Comparison of ENCODE assay signal across 2 cellular contexts in the genomic region with DNA sequence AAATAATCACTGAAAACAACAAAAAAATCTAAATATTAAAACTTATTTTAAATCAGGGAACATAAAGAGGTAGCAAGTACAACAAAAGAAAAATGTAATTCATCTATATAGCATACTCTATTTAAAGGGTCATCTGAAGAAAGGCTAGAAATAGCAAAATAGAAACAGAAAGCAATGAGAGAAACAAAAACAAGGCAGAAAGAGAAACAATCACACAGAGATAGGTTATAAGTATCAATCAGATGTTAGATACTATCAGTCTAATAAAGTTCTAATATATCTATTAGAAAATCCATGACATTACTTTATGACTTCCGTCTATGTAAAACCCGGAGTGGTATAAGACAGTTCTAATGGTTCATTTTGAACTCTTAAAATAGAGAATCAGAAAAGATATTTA.
TF ChIP-seq lines count a peak whose summit lies in the region.

No MANE protein-coding gene starts in this region.

TF ChIP-seq in SK-N-SH, 30 proteins besides CTCF, POLR2A, EP300 and RAD21 (continued from another document):
- TF ChIP-seq ZBTB33 (IDR thresholded peaks at IDR 0.05; ENCODE audit: borderline replicate concordance, low read depth) (no peak), MAX (IDR thresholded peaks at IDR 0.05; ENCODE audit: low read depth) (no peak), TEAD4 (IDR thresholded peaks at IDR 0.05; ENCODE audit: borderline replicate concordance, insufficient read depth) (no peak), NRF1 (IDR thresholded peaks at IDR 0.05; ENCODE audit: low read depth, low read length) (no peak), GATA2 (CRISPR knock-in tag; IDR thresholded peaks at IDR 0.05) (no peak)
- TF ChIP-seq, protein P1, sequence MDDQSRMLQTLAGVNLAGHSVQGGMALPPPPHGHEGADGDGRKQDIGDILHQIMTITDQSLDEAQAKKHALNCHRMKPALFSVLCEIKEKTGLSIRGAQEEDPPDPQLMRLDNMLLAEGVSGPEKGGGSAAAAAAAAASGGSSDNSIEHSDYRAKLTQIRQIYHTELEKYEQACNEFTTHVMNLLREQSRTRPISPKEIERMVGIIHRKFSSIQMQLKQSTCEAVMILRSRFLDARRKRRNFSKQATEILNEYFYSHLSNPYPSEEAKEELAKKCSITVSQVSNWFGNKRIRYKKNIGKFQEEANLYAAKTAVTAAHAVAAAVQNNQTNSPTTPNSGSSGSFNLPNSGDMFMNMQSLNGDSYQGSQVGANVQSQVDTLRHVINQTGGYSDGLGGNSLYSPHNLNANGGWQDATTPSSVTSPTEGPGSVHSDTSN (IDR thresholded peaks at IDR 0.05), result no peak
TF ChIP-seq in SK-N-SH: peak in this region for 0.

TF ChIP-seq in SK-N-SH treated with all-trans-retinoic acid at 6 μM for 48 hours, 23 proteins besides CTCF, POLR2A, EP300 and RAD21 (continued from another document):
- TF ChIP-seq, protein P2, sequence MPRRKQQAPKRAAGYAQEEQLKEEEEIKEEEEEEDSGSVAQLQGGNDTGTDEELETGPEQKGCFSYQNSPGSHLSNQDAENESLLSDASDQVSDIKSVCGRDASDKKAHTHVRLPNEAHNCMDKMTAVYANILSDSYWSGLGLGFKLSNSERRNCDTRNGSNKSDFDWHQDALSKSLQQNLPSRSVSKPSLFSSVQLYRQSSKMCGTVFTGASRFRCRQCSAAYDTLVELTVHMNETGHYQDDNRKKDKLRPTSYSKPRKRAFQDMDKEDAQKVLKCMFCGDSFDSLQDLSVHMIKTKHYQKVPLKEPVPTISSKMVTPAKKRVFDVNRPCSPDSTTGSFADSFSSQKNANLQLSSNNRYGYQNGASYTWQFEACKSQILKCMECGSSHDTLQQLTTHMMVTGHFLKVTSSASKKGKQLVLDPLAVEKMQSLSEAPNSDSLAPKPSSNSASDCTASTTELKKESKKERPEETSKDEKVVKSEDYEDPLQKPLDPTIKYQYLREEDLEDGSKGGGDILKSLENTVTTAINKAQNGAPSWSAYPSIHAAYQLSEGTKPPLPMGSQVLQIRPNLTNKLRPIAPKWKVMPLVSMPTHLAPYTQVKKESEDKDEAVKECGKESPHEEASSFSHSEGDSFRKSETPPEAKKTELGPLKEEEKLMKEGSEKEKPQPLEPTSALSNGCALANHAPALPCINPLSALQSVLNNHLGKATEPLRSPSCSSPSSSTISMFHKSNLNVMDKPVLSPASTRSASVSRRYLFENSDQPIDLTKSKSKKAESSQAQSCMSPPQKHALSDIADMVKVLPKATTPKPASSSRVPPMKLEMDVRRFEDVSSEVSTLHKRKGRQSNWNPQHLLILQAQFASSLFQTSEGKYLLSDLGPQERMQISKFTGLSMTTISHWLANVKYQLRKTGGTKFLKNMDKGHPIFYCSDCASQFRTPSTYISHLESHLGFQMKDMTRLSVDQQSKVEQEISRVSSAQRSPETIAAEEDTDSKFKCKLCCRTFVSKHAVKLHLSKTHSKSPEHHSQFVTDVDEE (CRISPR knock-in tag; IDR thresholded peaks at IDR 0.05), result no peak
- TF ChIP-seq, protein P3, sequence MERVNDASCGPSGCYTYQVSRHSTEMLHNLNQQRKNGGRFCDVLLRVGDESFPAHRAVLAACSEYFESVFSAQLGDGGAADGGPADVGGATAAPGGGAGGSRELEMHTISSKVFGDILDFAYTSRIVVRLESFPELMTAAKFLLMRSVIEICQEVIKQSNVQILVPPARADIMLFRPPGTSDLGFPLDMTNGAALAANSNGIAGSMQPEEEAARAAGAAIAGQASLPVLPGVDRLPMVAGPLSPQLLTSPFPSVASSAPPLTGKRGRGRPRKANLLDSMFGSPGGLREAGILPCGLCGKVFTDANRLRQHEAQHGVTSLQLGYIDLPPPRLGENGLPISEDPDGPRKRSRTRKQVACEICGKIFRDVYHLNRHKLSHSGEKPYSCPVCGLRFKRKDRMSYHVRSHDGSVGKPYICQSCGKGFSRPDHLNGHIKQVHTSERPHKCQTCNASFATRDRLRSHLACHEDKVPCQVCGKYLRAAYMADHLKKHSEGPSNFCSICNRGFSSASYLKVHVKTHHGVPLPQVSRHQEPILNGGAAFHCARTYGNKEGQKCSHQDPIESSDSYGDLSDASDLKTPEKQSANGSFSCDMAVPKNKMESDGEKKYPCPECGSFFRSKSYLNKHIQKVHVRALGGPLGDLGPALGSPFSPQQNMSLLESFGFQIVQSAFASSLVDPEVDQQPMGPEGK (CRISPR knock-in tag; IDR thresholded peaks at IDR 0.05; ENCODE audit: borderline replicate concordance), result no peak
- TF ChIP-seq BACH2 (CRISPR knock-in tag; IDR thresholded peaks at IDR 0.05; ENCODE audit: borderline replicate concordance) (no peak), ZNF70 (CRISPR knock-in tag; IDR thresholded peaks at IDR 0.05) (no peak), CREB5 (CRISPR knock-in tag; IDR thresholded peaks at IDR 0.05; ENCODE audit: low read depth) (no peak)
TF ChIP-seq in SK-N-SH treated with all-trans-retinoic acid at 6 μM for 48 hours: peak in this region for 0.
